ENCODE assay signal across 17 cellular contexts in genomic region chr12:120336392-120336791, GRCh38. TPM values are rescaled to one million over a fixed set of nuclear protein-coding genes. Genes with fewer than 3 reads are reported as not detected.
"Had no signal": no experiment of that assay in that cellular context is flagged by ENCODE, and none has a peak within 500 bp of the region (broad histone marks: within the 10 kb centered on the region; RNA-seq: fewer than 3 reads in every experiment).

No MANE protein-coding gene starts in this region.

RNA-seq across cellular contexts. Expression of gene PLA2G1B, which starts 8.8 kb away (rescaled TPM):
- total RNA-seq: activated naive CD4-positive, alpha-beta T cell treated with anti-CD3 and anti-CD28 coated beads for 36 hours; activated naive CD4-positive, alpha-beta T cell treated with anti-CD3 and anti-CD28 coated beads, Interleukin-2, amount 50 U/mL, for 72 hours; activated naive CD8-positive, alpha-beta T cell treated with anti-CD3 and anti-CD28 coated beads for 36 hours; activated naive CD8-positive, alpha-beta T cell treated with anti-CD3 and anti-CD28 coated beads, Interleukin-2, amount 10 ng/mL, durations not matched to agents 7 days and 5 days; activated T-cell treated with anti-CD3 and anti-CD28 coated beads, Interleukin-2, amount 50 U/mL, for 72 hours; activated T-helper 1 cell treated with anti-CD3 and anti-CD28 coated beads, Interleukin-12 subunit alpha, Interleukin-12 subunit beta, Interleukin-2, Interleukin-4 antibody, amounts not matched to agents 30 ng/mL and 10 ng/mL and 1 ng/mL, durations not matched to agents 14 hours and 24 hours and 36 hours; activated T-helper 17 cell treated with anti-CD3 and anti-CD28 coated beads, Interleukin-2, amount 50 U/mL, for 72 hours; activated T-helper 2 cell treated with anti-CD3 and anti-CD28 coated beads, Interferon-gamma antibody, Interleukin-2, Interleukin-4, amounts not matched to agents 10 μg/mL and 5 μg/mL and 100 μg/mL, durations not matched to agents 14 hours and 24 hours and 36 hours; ascending aorta; astrocyte; breast epithelium; bronchial epithelial cell; cardiac muscle cell; cardiac septum had no signal
- polyA plus RNA-seq: cardiac muscle cell had no signal

RNA-seq across cellular contexts. Expression of gene MSI1, which starts 32.6 kb away (rescaled TPM):
- total RNA-seq: activated naive CD8-positive, alpha-beta T cell treated with anti-CD3 and anti-CD28 coated beads, Interleukin-2, amount 10 ng/mL, durations not matched to agents 7 days and 5 days; activated T-helper 1 cell treated with anti-CD3 and anti-CD28 coated beads, Interleukin-12 subunit alpha, Interleukin-12 subunit beta, Interleukin-2, Interleukin-4 antibody, amounts not matched to agents 30 ng/mL and 10 ng/mL and 1 ng/mL, durations not matched to agents 14 hours and 24 hours and 36 hours; bronchial epithelial cell had no signal

RNA-seq across cellular contexts. Expression of gene SIRT4, which starts 34.3 kb away (rescaled TPM):
- total RNA-seq: ascending aorta had no signal

RNA-seq across cellular contexts. Expression of gene RNU4-1, which starts 43.4 kb away (rescaled TPM):
- total RNA-seq: ascending aorta, cardiac muscle cell had no signal
- polyA plus RNA-seq: adipose tissue, adrenal gland, aorta, cardiac muscle cell had no signal

RNA-seq across cellular contexts. Expression of gene RNU4-2, which starts 44.7 kb away (rescaled TPM):
- total RNA-seq: ascending aorta, cardiac muscle cell had no signal
- polyA plus RNA-seq: adipose tissue, adrenal gland, aorta, cardiac muscle cell had no signal
